In the genomic region with DNA sequence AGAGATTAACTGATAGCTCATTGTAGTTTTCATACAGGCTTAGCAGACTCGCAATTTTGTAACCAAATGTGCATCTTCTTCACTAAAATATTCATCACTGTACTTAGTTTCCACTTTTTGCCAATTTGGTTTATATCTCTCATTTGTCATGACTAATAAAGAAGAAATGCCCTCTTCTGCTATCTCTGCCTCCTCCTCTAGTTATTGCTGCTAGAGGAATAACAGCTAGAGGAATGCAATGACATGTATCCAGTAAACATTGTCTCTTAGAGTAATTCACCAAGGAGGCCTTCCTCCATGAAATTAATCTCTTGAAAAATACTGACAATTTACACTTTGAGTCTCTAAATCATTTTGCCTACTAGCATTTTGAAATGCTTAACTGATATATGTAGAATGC, we compare ENCODE assay signal across 19 cellular contexts.
DNase-seq lines count a peak whose midpoint lies in the region; ATAC-seq and TF ChIP-seq lines count a peak whose summit lies in the region.
"Had no signal": no experiment of that assay in that cellular context is flagged by ENCODE, and none has a peak within 500 bp of the region (broad histone marks: within the 10 kb centered on the region; RNA-seq: fewer than 3 reads in every experiment).

No MANE protein-coding gene starts in this region.

- H3K4ac ChIP-seq in H9 (ENCODE audit: low read depth, low read length), result no peak overlapping the region

- H3K4me2 ChIP-seq in neural progenitor cell (peak overlapping the region; percentile 25), H9 (ENCODE audit: insufficient read depth, insufficient read length, low read length) (no peak overlapping the region)
- H3K4me2 ChIP-seq: BLaER1 treated with 17β-estradiol and CSF1 and Interleukin-3, amounts not matched to agents 10 nM and 100 nM had no signal

- H3K36me3 Mint-ChIP-seq in HFFc6 (ENCODE audit: low read depth) (no peaks in the 10 kb centered on the region), neural progenitor cell (no peaks in the 10 kb centered on the region), T-cell (peaks cover 12% of the 10 kb centered on the region), H9 (ENCODE audit: insufficient read depth in 1 of 3, low read depth in 3 of 3) (0 out of 7 replicates have a peak, but pooled peaks cover 0 to 2% (median 0%) of the 10 kb centered on the region in 3 experiments)

- H3K18ac ChIP-seq in H9 (ENCODE audit: insufficient read length, low read depth, low read length), result no peak overlapping the region

- H3F3A ChIP-seq in neural progenitor cell (ENCODE audit: low read depth), result no peaks in the 10 kb centered on the region

- 0 to 2% (median 0%) methylated on average over 1 of the region's 1 CpG for WGBS in spleen, 5 donors
- no CpG with 5 or more reads among the region's 1 CpG for WGBS in H9 (ENCODE audit: extremely low coverage, insufficient read length, low lambda C conversion rate)

- H2AFZ ChIP-seq in neural progenitor cell (replicated peaks) (no peak overlapping the region), H9 (ENCODE audit: low read length) (no peak overlapping the region)

- H3K14ac ChIP-seq in H9 (ENCODE audit: insufficient read depth, low read length), result no peak overlapping the region

- H3K27me3 ChIP-seq in neural progenitor cell, result no peaks in the 10 kb centered on the region
- no peaks in the 10 kb centered on the region for H3K27me3 ChIP-seq in spleen (replicated peaks in 1 of 7)
- H3K27me3 ChIP-seq in H9 (ENCODE audit: insufficient read depth, low read length), result no peaks in the 10 kb centered on the region
- H3K27me3 ChIP-seq: BLaER1 treated with 17β-estradiol and CSF1 and Interleukin-3, amounts not matched to agents 10 nM and 100 nM; SJSA1 had no signal

- H3K4me1 Mint-ChIP-seq in HFFc6 (ENCODE audit: low read depth) (peaks cover 27% of the 10 kb centered on the region), neural progenitor cell (no peaks in the 10 kb centered on the region), T-cell (no peaks in the 10 kb centered on the region), H9 (peaks cover 0 to 3% of the 10 kb centered on the region in 2 experiments; a peak in 1 of 4 replicates)

- H3K27me3 Mint-ChIP-seq in HFFc6 (ENCODE audit: insufficient read depth), result no peaks in the 10 kb centered on the region
- no peaks in the 10 kb centered on the region for H3K27me3 Mint-ChIP-seq in neural progenitor cell (ENCODE audit: insufficient read depth, low read depth)
- H3K27me3 Mint-ChIP-seq in T-cell, result no peaks in the 10 kb centered on the region
- H3K27me3 Mint-ChIP-seq in H9 (ENCODE audit: low read depth), result no peaks in the 10 kb centered on the region; the same call in 1 of the 2 replicates

- H4K8ac ChIP-seq in H9 (replicated peaks; ENCODE audit: insufficient read length, low read depth, low read length), result no peak overlapping the region

- no peak overlapping the region for H4K5ac ChIP-seq in H9 (ENCODE audit: insufficient read length, low read depth, low read length)

- no peak for ATAC-seq in T-cell (replicated peaks in 1 of 4)
- ATAC-seq: HCT116, K562, PC-3 had no signal

- TF ChIP-seq POLR2A in spleen (IDR thresholded peaks at IDR 0.05), result no peak

- H3K9ac ChIP-seq in neural progenitor cell (no peak overlapping the region), H9 (ENCODE audit: extremely low read depth, insufficient read length, low read length) (no peak overlapping the region)
- H3K9ac ChIP-seq: BLaER1 treated with 17β-estradiol and CSF1 and Interleukin-3, amounts not matched to agents 10 nM and 100 nM had no signal

- no peak for TF ChIP-seq CTCF in AG10803 (conservative IDR thresholded peaks at IDR 0.05; ENCODE audit: low read length)
- no peak for TF ChIP-seq CTCF in HFFc6 (IDR thresholded peaks at IDR 0.05)
- no peak for TF ChIP-seq CTCF in choroid plexus epithelial cell (conservative IDR thresholded peaks at IDR 0.05; ENCODE audit: low read depth, low read length)
- TF ChIP-seq CTCF in neural progenitor cell (IDR thresholded peaks at IDR 0.05), result no peak
- TF ChIP-seq CTCF in spleen (IDR thresholded peaks at IDR 0.05 in 8 of 11, conservative IDR thresholded peaks at IDR 0.05 in 3 of 11), result no peak
- TF ChIP-seq CTCF in H9 (conservative IDR thresholded peaks at IDR 0.05), result no peak

- H3K27ac Mint-ChIP-seq in HFFc6 (no peak overlapping the region; the same call in 1 of the 2 replicates), neural progenitor cell (no peak overlapping the region), T-cell (no peak overlapping the region), H9 (no peak overlapping the region)

- H4K20me1 ChIP-seq in neural progenitor cell (ENCODE audit: low read depth) (no peaks in the 10 kb centered on the region), H9 (ENCODE audit: control insufficient read depth, insufficient read depth, insufficient read length) (no peaks in the 10 kb centered on the region)
- H4K20me1 ChIP-seq: BLaER1 treated with 17β-estradiol and CSF1 and Interleukin-3, amounts not matched to agents 10 nM and 100 nM had no signal

- H3K4me3 Mint-ChIP-seq in HFFc6 (no peak overlapping the region), neural progenitor cell (no peak overlapping the region), T-cell (no peak overlapping the region), H9 (no peak overlapping the region)

- H3K79me2 ChIP-seq in neural progenitor cell (ENCODE audit: low read depth) (no peaks in the 10 kb centered on the region), H9 (ENCODE audit: insufficient read depth, low read length) (no peaks in the 10 kb centered on the region)

- H3T11ph ChIP-seq in H9 (ENCODE audit: low read length), result no peak overlapping the region

- H2BK120ac ChIP-seq in H9 (ENCODE audit: low read depth, low read length, poor library complexity, severe bottlenecking), result no peak overlapping the region

- no peak overlapping the region for H3K23ac ChIP-seq in H9 (ENCODE audit: insufficient read length, low read depth, low read length)

- DNase-seq in AG10803 (ENCODE audit: low read depth) (peak; percentile 70), HFFc6 (peak; percentile 63), choroid plexus epithelial cell (ENCODE audit: low read depth) (peak; percentile 67), neural progenitor cell (ENCODE audit: low spot score) (no peak), T-cell (no peak), spleen (no peak), H9 (no peak)
- DNase-seq: DMS 273 treated with DMSO at 0.1 percent for 48 hours, NCI-H1092, NCI-H1694, NCI-H2107, NCI-H446, NCI-H748 treated with DMSO at 0.1 percent for 48 hours, PC-3 had no signal

- H4K91ac ChIP-seq in H9 (ENCODE audit: insufficient read length, low read depth, low read length), result no peak overlapping the region

- H3K56ac ChIP-seq in H9 (ENCODE audit: insufficient read length, low read depth, low read length), result no peak overlapping the region

- H2BK12ac ChIP-seq in H9 (ENCODE audit: insufficient read length, low read depth, low read length), result no peak overlapping the region

- H3K27ac ChIP-seq in neural progenitor cell (no peak overlapping the region), spleen (no peak overlapping the region), H9 (ENCODE audit: insufficient read length, low read depth, low read length) (no peak overlapping the region)
- H3K27ac ChIP-seq: BLaER1 treated with 17β-estradiol and CSF1 and Interleukin-3, amounts not matched to agents 10 nM and 100 nM; HL-60; SJSA1 had no signal

- H2AK5ac ChIP-seq in H9 (ENCODE audit: insufficient read length, low read length), result no peak overlapping the region

- H3K79me1 ChIP-seq in H9 (ENCODE audit: insufficient read depth, low read depth, low read length, poor library complexity, severe bottlenecking), result no peaks in the 10 kb centered on the region

- H3K36me3 ChIP-seq in neural progenitor cell (no peaks in the 10 kb centered on the region), spleen (no peaks in the 10 kb centered on the region)
- H3K36me3 ChIP-seq: SJSA1 had no signal

- CTCF ChIA-PET in T-cell (lab: Charles Lee), result no interaction called here

- no peaks in the 10 kb centered on the region for H3K23me2 ChIP-seq in H9 (ENCODE audit: insufficient read length, low read depth, low read length, poor library complexity, severe bottlenecking)

- H3K4me1 ChIP-seq in neural progenitor cell (peaks cover 8% of the 10 kb centered on the region), spleen (no peaks in the 10 kb centered on the region), H9 (ENCODE audit: insufficient read depth, low read length) (no peaks in the 10 kb centered on the region)
- H3K4me1 ChIP-seq: BLaER1 treated with 17β-estradiol and CSF1 and Interleukin-3, amounts not matched to agents 10 nM and 100 nM; SJSA1 had no signal

- intact Hi-C loops in spleen (cut with DNase I; ENCODE audit: low total_unique reads), result loop anchor here (10.0 kb wide), 1 partner anchor 101 kb away; no protein-coding TSS in a partner anchor

- H3K9me3 Mint-ChIP-seq in HFFc6 (no peaks in the 10 kb centered on the region), neural progenitor cell (no peaks in the 10 kb centered on the region), T-cell (no peaks in the 10 kb centered on the region), H9 (no peaks in the 10 kb centered on the region)

- POLR2A ChIA-PET in T-cell (lab: Charles Lee), result no interaction called here

- H2BK20ac ChIP-seq in H9 (ENCODE audit: low read depth, low read length, poor library complexity, severe bottlenecking), result no peak overlapping the region

- no peak overlapping the region for H2BK15ac ChIP-seq in H9 (ENCODE audit: low read depth, low read length)

- H3K9me3 ChIP-seq in neural progenitor cell (ENCODE audit: low read depth), result no peaks in the 10 kb centered on the region
- H3K9me3 ChIP-seq in spleen, result no peaks in the 10 kb centered on the region
- no peaks in the 10 kb centered on the region for H3K9me3 ChIP-seq in H9 (ENCODE audit: control insufficient read depth, low read depth, low read length)
- H3K9me3 ChIP-seq: SJSA1 had no signal

- H3K4me3 ChIP-seq in AG10803 (ENCODE audit: low read length) (no peak overlapping the region), choroid plexus epithelial cell (ENCODE audit: low read depth, low read length) (no peak overlapping the region), neural progenitor cell (no peak overlapping the region), spleen (no peak overlapping the region)
- H3K4me3 ChIP-seq: BLaER1 treated with 17β-estradiol and CSF1 and Interleukin-3, amounts not matched to agents 10 nM and 100 nM; K562; SJSA1 had no signal

- no peak overlapping the region for H2BK5ac ChIP-seq in H9 (ENCODE audit: insufficient read length, low read length)

Comparison
In these comparisons a context has a peak if more than half of its experiments do, and no peak if none do; other contexts are left out.
1. DNase-seq: peak in AG10803 (single experiment), HFFc6 (single experiment) and choroid plexus epithelial cell (single experiment); none in neural progenitor cell (single experiment), T-cell (0 of 34), spleen (single experiment) and H9 (single experiment).